In genomic region chr19:40603071-40603718, GRCh38 we compare ENCODE assay signal across 8 cellular contexts. TPM values are rescaled to one million over a fixed set of nuclear protein-coding genes. Genes with fewer than 3 reads are reported as not detected.
DNase-seq lines count a peak whose midpoint lies in the region; ATAC-seq and TF ChIP-seq lines count a peak whose summit lies in the region.

No MANE protein-coding gene starts in this region.

- peak overlapping the region; percentile 70 for H3K27ac ChIP-seq in trophoblast cell (ENCODE audit: low read depth, low read length)

- peaks cover 23% of the 10 kb centered on the region for H3K79me1 ChIP-seq in trophoblast cell (ENCODE audit: low read length)

- H3K4me2 ChIP-seq in trophoblast cell (ENCODE audit: low read length): peak overlapping the region; percentile 74

- H4K12ac ChIP-seq in trophoblast cell (ENCODE audit: low read depth, low read length): peak overlapping the region; percentile 46

- H4K8ac ChIP-seq in trophoblast cell (ENCODE audit: low read depth, low read length): peak overlapping the region; percentile 62

- no CpG with 5 or more reads among the region's 12 CpGs for WGBS in trophoblast cell (ENCODE audit: extremely low coverage, insufficient coverage, insufficient read length)

- peaks cover 27% of the 10 kb centered on the region for H3K27me3 ChIP-seq in trophoblast cell (ENCODE audit: insufficient read depth, low read length)

- peak overlapping the region; percentile 82 for H4K91ac ChIP-seq in trophoblast cell (ENCODE audit: low read depth, low read length)

- TF ChIP-seq CTCF in GM20000 (IDR thresholded peaks at IDR 0.05; ENCODE audit: extremely low read depth, missing control alignments): no peak

- no peak for TF ChIP-seq POLR2A in erythroblast (IDR thresholded peaks at IDR 0.05; ENCODE audit: low read length)

- peak overlapping the region; percentile 64 for H3K14ac ChIP-seq in trophoblast cell (ENCODE audit: low read length)

- H2AFZ ChIP-seq in trophoblast cell (ENCODE audit: insufficient read depth, low read length, poor library complexity): peak overlapping the region; percentile 69

- peaks cover 6% of the 10 kb centered on the region for H3K9me3 ChIP-seq in trophoblast cell (ENCODE audit: insufficient read depth, low read depth, low read length)

- H2BK120ac ChIP-seq in trophoblast cell (ENCODE audit: insufficient read depth, low read length, poor library complexity): no peak overlapping the region

- DNase-seq in NCI-H2196 (lab: John Stamatoyannopoulos, UW; ENCODE audit: unreplicated experiment) (peak; percentile 59), NCI-H2196 treated with DMSO at 0.1 percent for 48 hours (lab: John Stamatoyannopoulos, UW; ENCODE audit: unreplicated experiment) (no peak), erythroblast (lab: John Stamatoyannopoulos, UW) (peak; percentile 71 to 79), trophoblast cell (peak; percentile 51 to 71), GM20000 (ENCODE audit: low spot score) (no peak), cerebellum (ENCODE audit: low spot score) (no peak)

- no peaks in the 10 kb centered on the region for H3K79me2 ChIP-seq in trophoblast cell (ENCODE audit: control insufficient read depth, insufficient read depth, low read length, poor library complexity)

- ATAC-seq in HG02981 (IDR thresholded peaks at IDR 0.05; ENCODE audit: unreplicated experiment): no peak

- no peaks in the 10 kb centered on the region for H3K36me3 ChIP-seq in trophoblast cell (ENCODE audit: control insufficient read depth in 1 of 2, insufficient read depth in 2 of 2, low read length in 2 of 2)

- peak overlapping the region; percentile 42 for H2BK12ac ChIP-seq in trophoblast cell (ENCODE audit: low read length)

- no peak overlapping the region for H3K9ac ChIP-seq in trophoblast cell (ENCODE audit: low read length)

- H3K4ac ChIP-seq in trophoblast cell (ENCODE audit: low read depth, low read length): peak overlapping the region; percentile 21

- H3K23ac ChIP-seq in trophoblast cell (ENCODE audit: low read length): no peak overlapping the region

- H3K4me3 ChIP-seq in trophoblast cell (ENCODE audit: low read depth, low read length): peak overlapping the region; percentile 64

- H3K4me1 ChIP-seq in trophoblast cell (ENCODE audit: control insufficient read depth in 1 of 2, insufficient read depth in 2 of 2, low read length in 2 of 2): peaks cover 24 to 38% of the 10 kb centered on the region in 2 experiments

- no peak overlapping the region for H3K18ac ChIP-seq in trophoblast cell (ENCODE audit: low read length)

- peak overlapping the region; percentile 14 for H2BK5ac ChIP-seq in trophoblast cell (ENCODE audit: low read depth, low read length, poor library complexity)

- no peak overlapping the region for H2AK5ac ChIP-seq in trophoblast cell (ENCODE audit: low read length)

TF ChIP-seq in PFSK-1, 5 proteins besides CTCF, POLR2A, EP300 and RAD21:
- peak; percentile 44; the same call in 1 of the 2 replicates for TF ChIP-seq TAF1 (IDR thresholded peaks at IDR 0.05; ENCODE audit: borderline replicate concordance, insufficient read depth, low read length)
- TF ChIP-seq SIN3A (IDR thresholded peaks at IDR 0.05; ENCODE audit: borderline replicate concordance, insufficient read depth, low read length): no peak
- TF ChIP-seq REST (IDR thresholded peaks at IDR 0.05; ENCODE audit: insufficient read depth in 1 of 2, low read depth in 2 of 2, low read length in 2 of 2): peak in 1 of 2 experiments; percentile 54; a peak in 1 of 4 replicates
- no peak for TF ChIP-seq POLR2AphosphoS5 (IDR thresholded peaks at IDR 0.05; ENCODE audit: low read depth, low read length)

RNA-seq across cellular contexts. Expression of gene LTBP4, which starts 2.0 kb away (rescaled TPM):
- 630 TPM for polyA plus RNA-seq in PFSK-1 (2012; ENCODE audit: insufficient read length, low read depth)
- polyA plus RNA-seq in trophoblast cell (2013): 93.8 and 98.4 TPM in 2 replicates
- total RNA-seq in cerebellum: 36.8 TPM

RNA-seq across cellular contexts. Expression of gene SHKBP1, which starts 26.5 kb away (rescaled TPM):
- polyA plus RNA-seq in PFSK-1 (2012; ENCODE audit: insufficient read length, low read depth): 147 TPM
- 86.0 and 94.0 TPM in 2 replicates for polyA plus RNA-seq in trophoblast cell (2013)
- 3.3 TPM for total RNA-seq in cerebellum

Comparison
In these comparisons a context has a peak if more than half of its experiments do, and no peak if none do; other contexts are left out.
1. DNase-seq: peak in NCI-H2196 (single experiment), erythroblast (2 of 2) and trophoblast cell (2 of 2); none in NCI-H2196 treated with DMSO at 0.1 percent for 48 hours (single experiment), GM20000 (single experiment) and cerebellum (single experiment).